ENCODE assay signal across 8 cellular contexts in the genomic region with DNA sequence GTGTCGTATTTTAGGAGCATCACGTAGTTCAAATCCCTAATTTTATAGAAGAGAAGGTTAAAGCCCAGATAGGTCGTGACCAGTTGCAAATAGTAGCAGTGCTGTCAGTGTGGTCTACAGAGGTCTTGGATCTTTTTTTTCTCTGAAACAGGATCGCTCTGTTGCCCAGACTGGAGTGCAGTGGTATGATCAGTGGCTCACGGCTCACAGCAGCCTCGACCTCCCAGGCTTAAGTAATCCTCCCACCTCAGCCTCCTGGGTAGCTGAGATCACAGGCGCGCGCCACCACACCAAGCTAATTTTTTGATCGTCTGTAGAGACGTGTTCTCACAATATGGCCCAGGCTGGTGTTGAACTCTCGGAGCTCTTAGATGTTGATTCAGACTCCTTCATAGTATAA. TPM values are rescaled to one million over a fixed set of nuclear protein-coding genes. Genes with fewer than 3 reads are reported as not detected.
DNase-seq lines count a peak whose midpoint lies in the region; ATAC-seq and TF ChIP-seq lines count a peak whose summit lies in the region.

No MANE protein-coding gene starts in this region.

- H3K4me1 ChIP-seq in muscle layer of colon (ENCODE audit: insufficient read depth, low read length), result peaks cover 52% of the 10 kb centered on the region

- peaks cover 28% of the 10 kb centered on the region; the same call in 1 of the 2 replicates for H3K36me3 ChIP-seq in KOPT-K1 (ENCODE audit: insufficient read depth, low read length)
- no peaks in the 10 kb centered on the region for H3K36me3 ChIP-seq in muscle layer of colon (ENCODE audit: insufficient read depth, low read length)

- peak overlapping the region; percentile 72 for H3K9ac ChIP-seq in muscle layer of colon (ENCODE audit: low read length)

- no peaks in the 10 kb centered on the region for H3K27me3 ChIP-seq in muscle layer of colon (ENCODE audit: control insufficient read depth in 1 of 2, insufficient read depth in 2 of 2, low read length in 2 of 2)

- H3K9me3 ChIP-seq in KOPT-K1 (ENCODE audit: insufficient read depth, low read length, poor library complexity, severe bottlenecking) (no peaks in the 10 kb centered on the region), muscle layer of colon (ENCODE audit: low read length) (no peaks in the 10 kb centered on the region)

- no peak for DNase-seq in AG09309 (ENCODE audit: low read depth)
- DNase-seq in cardiac fibroblast (ENCODE audit: low read depth in 2 of 2), result peak; percentile 13 to 17
- no peak for DNase-seq in effector CD4-positive, alpha-beta T cell
- DNase-seq in SK-N-DZ (ENCODE audit: low spot score), result no peak
- no peak for DNase-seq in iPS-NIHi7 (ENCODE audit: extremely low spot score)

- no peak for ATAC-seq in GM19328 (IDR thresholded peaks at IDR 0.05; ENCODE audit: unreplicated experiment)

- no peak for TF ChIP-seq CTCF in AG09309 (IDR thresholded peaks at IDR 0.05; ENCODE audit: control insufficient read depth, insufficient read depth, low read depth, low read length, missing control alignments)
- no peak for TF ChIP-seq CTCF in cardiac fibroblast (IDR thresholded peaks at IDR 0.05; ENCODE audit: low read depth, low read length)

- H3K4me3 ChIP-seq in AG09309 (ENCODE audit: control insufficient read depth, low read depth, low read length) (peak overlapping the region; percentile 86), cardiac fibroblast (replicated peaks in 1 of 2; ENCODE audit: low read depth in 2 of 2, low read length in 2 of 2) (peak overlapping the region; percentile 91 to 92), muscle layer of colon (ENCODE audit: low read depth in 1 of 2, low read length in 2 of 2) (peak overlapping the region in 1 of 2 donors; percentile 71)

- H3K27ac ChIP-seq in KOPT-K1 (ENCODE audit: low read depth, low read length, poor library complexity, severe bottlenecking) (peak overlapping the region; percentile 99), muscle layer of colon (ENCODE audit: low read depth, low read length) (no peak overlapping the region)

RNA-seq across cellular contexts. Expression of a gene that starts 2.2 kb away (rescaled TPM):
- 487 and 535 TPM in 2 replicates for polyA plus RNA-seq in SK-N-DZ (2014; cell fraction: cytosol; rRNA removed)
- polyA plus RNA-seq in SK-N-DZ (2014; cell fraction: nucleus; rRNA removed), result 482 and 507 TPM in 2 replicates

RNA-seq across cellular contexts. Expression of a gene that starts 46.0 kb away (rescaled TPM):
- 57.8 and 70.5 TPM in 2 replicates for polyA plus RNA-seq in SK-N-DZ (2014; cell fraction: cytosol; rRNA removed)
- polyA plus RNA-seq in SK-N-DZ (2014; cell fraction: nucleus; rRNA removed), result 47.7 and 60.8 TPM in 2 replicates

Comparison
In these comparisons a context has a peak if more than half of its experiments do, and no peak if none do; other contexts are left out.
1. DNase-seq: peak in cardiac fibroblast (2 of 2); none in AG09309 (single experiment), effector CD4-positive, alpha-beta T cell (single experiment), SK-N-DZ (single experiment) and iPS-NIHi7 (single experiment).